27 cellular contexts compared by ENCODE assay signal in genomic region chr4:3673716-3674478, GRCh38.
A peak's percentile ranks its signal among the peaks of the same experiment; 100 is the strongest.
DNase-seq lines count a peak whose midpoint lies in the region; ATAC-seq and TF ChIP-seq lines count a peak whose summit lies in the region.
"Had no signal": no experiment of that assay in that cellular context is flagged by ENCODE, and none has a peak within 500 bp of the region (broad histone marks: within the 10 kb centered on the region; RNA-seq: fewer than 3 reads in every experiment).

No MANE protein-coding gene starts in this region.

- no peak overlapping the region for H3K27ac ChIP-seq in heart right ventricle
- no peak overlapping the region for H3K27ac ChIP-seq in lower lobe of right lung
- H3K27ac ChIP-seq in spleen: no peak overlapping the region
- H3K27ac ChIP-seq: 22Rv1, C4-2B, KMS-11, PC-9 had no signal

- H3K36me3 ChIP-seq in heart right ventricle: no peaks in the 10 kb centered on the region
- H3K36me3 ChIP-seq in lower lobe of right lung: no peaks in the 10 kb centered on the region
- no peaks in the 10 kb centered on the region for H3K36me3 ChIP-seq in spleen
- H3K36me3 ChIP-seq: HAP-1 had no signal

- H3K4me3 Mint-ChIP-seq in CD14-positive monocyte: no peak overlapping the region
- H3K4me3 Mint-ChIP-seq: B cell; CD8-positive, alpha-beta memory T cell; HFFc6; IgD-negative memory B cell had no signal

- H3K4me3 ChIP-seq in heart right ventricle (no peak overlapping the region), lower lobe of right lung (no peak overlapping the region), spleen (no peak overlapping the region)
- H3K4me3 ChIP-seq: HAP-1, PC-9 had no signal

- no peak for TF ChIP-seq POLR2A in spleen (IDR thresholded peaks at IDR 0.05)

- peaks cover 1 to 11% (median 10%) of the 10 kb centered on the region in 3 donors for H3K27me3 Mint-ChIP-seq in CD14-positive monocyte (ENCODE audit: low read depth in 3 of 3)

- no peak for ATAC-seq in Right ventricle myocardium inferior
- no peak for ATAC-seq in heart right ventricle
- no peak for ATAC-seq in lower lobe of right lung
- ATAC-seq in HG03045 (IDR thresholded peaks at IDR 0.05; ENCODE audit: unreplicated experiment): no peak

- H3K9me3 Mint-ChIP-seq in CD14-positive monocyte: peaks cover 7 to 15% (median 12%) of the 10 kb centered on the region in 7 donors
- H3K9me3 Mint-ChIP-seq: CD8-positive, alpha-beta memory T cell; HFFc6 had no signal

- H3K27me3 ChIP-seq in heart right ventricle (peaks cover 6 to 61% (median 35%) of the 10 kb centered on the region in 7 donors), lower lobe of right lung (ENCODE audit: low read depth) (peaks cover 3% of the 10 kb centered on the region), spleen (replicated peaks in 1 of 7) (peaks cover 0 to 59% (median 6%) of the 10 kb centered on the region in 7 donors)

- H3K4me1 ChIP-seq in heart right ventricle (no peaks in the 10 kb centered on the region), lower lobe of right lung (no peaks in the 10 kb centered on the region), spleen (no peaks in the 10 kb centered on the region)
- H3K4me1 ChIP-seq: HAP-1 had no signal

- no peaks in the 10 kb centered on the region for H3K36me3 Mint-ChIP-seq in CD14-positive monocyte
- H3K36me3 Mint-ChIP-seq: CD8-positive, alpha-beta memory T cell; IgD-negative memory B cell had no signal

- DNase-seq in Right ventricle myocardium inferior (ENCODE audit: missing footprints) (peak; percentile 18), heart right ventricle (no peak), CD14-positive monocyte (ENCODE audit: low spot score) (peak; percentile 34), lower lobe of right lung (peak; percentile 32), spleen (peak; percentile 40), SW480 (ENCODE audit: low spot score) (no peak), activated T-cell treated with anti-CD3 and anti-CD28 coated beads for 4 hours (no peak)
- DNase-seq: DMS 273 treated with DMSO at 0.1 percent for 48 hours, DMS79 treated with DMSO at 0.1 percent for 48 hours, GF-D8, GOT3, HFFc6, MM.1S, NCI-H2029, NCI-H2227 treated with DMSO at 0.1 percent for 48 hours, NCI-H526 treated with DMSO at 0.1 percent for 48 hours, PC-9, RPMI8226, SHP77 treated with DMSO at 0.1 percent for 48 hours had no signal

- peaks cover 0 to 5% (median 0%) of the 10 kb centered on the region in 11 donors for H3K9me3 ChIP-seq in heart right ventricle
- H3K9me3 ChIP-seq in lower lobe of right lung: no peaks in the 10 kb centered on the region
- H3K9me3 ChIP-seq in spleen: peaks cover 0 to 14% (median 7%) of the 10 kb centered on the region in 8 donors
- H3K9me3 ChIP-seq: HAP-1 had no signal

- intact Hi-C loops in Right ventricle myocardium inferior (cut with DNase I) (no loop called here), heart right ventricle (cut with DNase I) (no loop called here), CD14-positive monocyte (cut with micrococcal nuclease) (no loop called here), lower lobe of right lung (cut with DNase I) (no loop called here), spleen (cut with DNase I; ENCODE audit: low total_unique reads) (no loop called here)

- H3K4me1 Mint-ChIP-seq in CD14-positive monocyte: peaks cover 4% of the 10 kb centered on the region
- H3K4me1 Mint-ChIP-seq: B cell; CD8-positive, alpha-beta memory T cell had no signal

- TF ChIP-seq CTCF in heart right ventricle (IDR thresholded peaks at IDR 0.05): no peak
- no peak for TF ChIP-seq CTCF in CD14-positive monocyte (IDR thresholded peaks at IDR 0.05)
- TF ChIP-seq CTCF in lower lobe of right lung (IDR thresholded peaks at IDR 0.05): no peak
- TF ChIP-seq CTCF in spleen (IDR thresholded peaks at IDR 0.05 in 8 of 11, conservative IDR thresholded peaks at IDR 0.05 in 3 of 11): no peak

- 71 to 76% methylated on average over 13 of the region's 13 CpGs for WGBS in heart right ventricle, 2 donors
- WGBS in spleen, 5 donors: 81 to 87% (median 86%) methylated on average over 13 of the region's 13 CpGs

- H3K27ac Mint-ChIP-seq in CD14-positive monocyte: no peak overlapping the region
- H3K27ac Mint-ChIP-seq: B cell; CD8-positive, alpha-beta memory T cell; HFFc6; IgD-negative memory B cell had no signal

Comparison
In these comparisons a context has a peak if more than half of its experiments do, and no peak if none do; other contexts are left out.
1. DNase-seq: peak in Right ventricle myocardium inferior (single experiment), CD14-positive monocyte (single experiment), lower lobe of right lung (single experiment) and spleen (single experiment); none in heart right ventricle (0 of 2), SW480 (single experiment) and activated T-cell treated with anti-CD3 and anti-CD28 coated beads for 4 hours (single experiment).